ENCODE assay signal across 2 cellular contexts in the genomic region with DNA sequence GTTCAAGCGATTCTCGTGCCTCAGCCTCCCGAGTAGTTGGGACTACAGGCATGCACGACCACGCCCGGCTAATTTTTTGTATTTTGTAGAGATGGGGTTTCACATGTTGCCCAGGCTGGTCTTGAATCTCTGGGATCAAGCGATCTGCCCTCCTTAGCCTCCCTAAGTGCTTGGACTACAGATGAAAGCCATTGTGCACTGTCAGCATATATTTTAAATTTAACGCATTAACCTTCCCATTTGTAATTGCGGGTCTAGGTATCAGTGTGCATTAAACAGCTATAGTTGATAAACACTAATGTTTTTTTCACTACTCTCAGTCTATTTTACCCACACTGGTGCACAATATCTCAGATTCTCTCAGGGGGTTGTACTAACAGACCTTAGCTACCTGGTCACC.
TF ChIP-seq lines count a peak whose summit lies in the region.

No MANE protein-coding gene starts in this region.

TF ChIP-seq in HepG2, 621 proteins besides CTCF, POLR2A, EP300 and RAD21 (continues in another document):
- TF ChIP-seq, protein P1, sequence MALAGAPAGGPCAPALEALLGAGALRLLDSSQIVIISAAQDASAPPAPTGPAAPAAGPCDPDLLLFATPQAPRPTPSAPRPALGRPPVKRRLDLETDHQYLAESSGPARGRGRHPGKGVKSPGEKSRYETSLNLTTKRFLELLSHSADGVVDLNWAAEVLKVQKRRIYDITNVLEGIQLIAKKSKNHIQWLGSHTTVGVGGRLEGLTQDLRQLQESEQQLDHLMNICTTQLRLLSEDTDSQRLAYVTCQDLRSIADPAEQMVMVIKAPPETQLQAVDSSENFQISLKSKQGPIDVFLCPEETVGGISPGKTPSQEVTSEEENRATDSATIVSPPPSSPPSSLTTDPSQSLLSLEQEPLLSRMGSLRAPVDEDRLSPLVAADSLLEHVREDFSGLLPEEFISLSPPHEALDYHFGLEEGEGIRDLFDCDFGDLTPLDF (CRISPR knock-in tag; IDR thresholded peaks at IDR 0.05), result no peak
- peak; percentile 87 to 95 for TF ChIP-seq MAFK (conservative IDR thresholded peaks at IDR 0.05 in 1 of 2, IDR thresholded peaks at IDR 0.05 in 1 of 2; ENCODE audit: low read length in 2 of 2)
- no peak for TF ChIP-seq CREM (IDR thresholded peaks at IDR 0.05)
- no peak for TF ChIP-seq CREM (CRISPR knock-in tag; IDR thresholded peaks at IDR 0.05)
- TF ChIP-seq, protein P2, sequence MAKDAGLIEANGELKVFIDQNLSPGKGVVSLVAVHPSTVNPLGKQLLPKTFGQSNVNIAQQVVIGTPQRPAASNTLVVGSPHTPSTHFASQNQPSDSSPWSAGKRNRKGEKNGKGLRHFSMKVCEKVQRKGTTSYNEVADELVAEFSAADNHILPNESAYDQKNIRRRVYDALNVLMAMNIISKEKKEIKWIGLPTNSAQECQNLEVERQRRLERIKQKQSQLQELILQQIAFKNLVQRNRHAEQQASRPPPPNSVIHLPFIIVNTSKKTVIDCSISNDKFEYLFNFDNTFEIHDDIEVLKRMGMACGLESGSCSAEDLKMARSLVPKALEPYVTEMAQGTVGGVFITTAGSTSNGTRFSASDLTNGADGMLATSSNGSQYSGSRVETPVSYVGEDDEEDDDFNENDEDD (CRISPR knock-in tag; IDR thresholded peaks at IDR 0.05; ENCODE audit: borderline replicate concordance), result no peak
- no peak for TF ChIP-seq ZSCAN22 (CRISPR knock-in tag; IDR thresholded peaks at IDR 0.05)
- TF ChIP-seq ZBTB21 (CRISPR knock-in tag; IDR thresholded peaks at IDR 0.05), result no peak
- TF ChIP-seq NBN (conservative IDR thresholded peaks at IDR 0.05), result no peak
- no peak for TF ChIP-seq THAP9 (CRISPR knock-in tag; IDR thresholded peaks at IDR 0.05; ENCODE audit: borderline replicate concordance)
- TF ChIP-seq, protein P3, sequence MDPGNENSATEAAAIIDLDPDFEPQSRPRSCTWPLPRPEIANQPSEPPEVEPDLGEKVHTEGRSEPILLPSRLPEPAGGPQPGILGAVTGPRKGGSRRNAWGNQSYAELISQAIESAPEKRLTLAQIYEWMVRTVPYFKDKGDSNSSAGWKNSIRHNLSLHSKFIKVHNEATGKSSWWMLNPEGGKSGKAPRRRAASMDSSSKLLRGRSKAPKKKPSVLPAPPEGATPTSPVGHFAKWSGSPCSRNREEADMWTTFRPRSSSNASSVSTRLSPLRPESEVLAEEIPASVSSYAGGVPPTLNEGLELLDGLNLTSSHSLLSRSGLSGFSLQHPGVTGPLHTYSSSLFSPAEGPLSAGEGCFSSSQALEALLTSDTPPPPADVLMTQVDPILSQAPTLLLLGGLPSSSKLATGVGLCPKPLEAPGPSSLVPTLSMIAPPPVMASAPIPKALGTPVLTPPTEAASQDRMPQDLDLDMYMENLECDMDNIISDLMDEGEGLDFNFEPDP (CRISPR knock-in tag; conservative IDR thresholded peaks at IDR 0.05), result no peak
- no peak for TF ChIP-seq ZNF660 (CRISPR knock-in tag; IDR thresholded peaks at IDR 0.05; ENCODE audit: borderline replicate concordance, low read depth)
- no peak for TF ChIP-seq MIER3 (CRISPR knock-in tag; IDR thresholded peaks at IDR 0.05; ENCODE audit: borderline replicate concordance)
- TF ChIP-seq PAX8 (CRISPR knock-in tag; IDR thresholded peaks at IDR 0.05; ENCODE audit: borderline replicate concordance), result no peak
- no peak for TF ChIP-seq HIVEP1 (CRISPR knock-in tag; IDR thresholded peaks at IDR 0.05)
- peak; percentile 92 for TF ChIP-seq MAFF (IDR thresholded peaks at IDR 0.05; ENCODE audit: low read depth, low read length)
- no peak for TF ChIP-seq ZNF687 (CRISPR knock-in tag; IDR thresholded peaks at IDR 0.05)
- TF ChIP-seq SP4 (CRISPR knock-in tag; IDR thresholded peaks at IDR 0.05), result no peak

TF ChIP-seq in K562, 482 proteins besides CTCF, POLR2A, EP300 and RAD21 (continued from another document):
- no peak for TF ChIP-seq TAF9B (IDR thresholded peaks at IDR 0.05; ENCODE audit: partially characterized antibody)
- peak; percentile 49; the same call in 1 of the 2 replicates for TF ChIP-seq ZNF316 (IDR thresholded peaks at IDR 0.05)
- TF ChIP-seq, protein P4, sequence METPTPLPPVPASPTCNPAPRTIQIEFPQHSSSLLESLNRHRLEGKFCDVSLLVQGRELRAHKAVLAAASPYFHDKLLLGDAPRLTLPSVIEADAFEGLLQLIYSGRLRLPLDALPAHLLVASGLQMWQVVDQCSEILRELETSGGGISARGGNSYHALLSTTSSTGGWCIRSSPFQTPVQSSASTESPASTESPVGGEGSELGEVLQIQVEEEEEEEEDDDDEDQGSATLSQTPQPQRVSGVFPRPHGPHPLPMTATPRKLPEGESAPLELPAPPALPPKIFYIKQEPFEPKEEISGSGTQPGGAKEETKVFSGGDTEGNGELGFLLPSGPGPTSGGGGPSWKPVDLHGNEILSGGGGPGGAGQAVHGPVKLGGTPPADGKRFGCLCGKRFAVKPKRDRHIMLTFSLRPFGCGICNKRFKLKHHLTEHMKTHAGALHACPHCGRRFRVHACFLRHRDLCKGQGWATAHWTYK (CRISPR knock-in tag; IDR thresholded peaks at IDR 0.05), result no peak
- TF ChIP-seq NFATC3 (IDR thresholded peaks at IDR 0.05), result no peak
- no peak for TF ChIP-seq YY1 (IDR thresholded peaks at IDR 0.05; ENCODE audit: borderline replicate concordance in 1 of 3, control insufficient read depth in 1 of 3, extremely low read depth in 1 of 3, insufficient read depth in 3 of 3, insufficient read length in 1 of 3, insufficient replicate concordance in 2 of 3, low read depth in 1 of 3, low read length in 2 of 3)
- no peak for TF ChIP-seq MYBL2 (IDR thresholded peaks at IDR 0.05; ENCODE audit: low read depth)
- TF ChIP-seq MYBL2 (CRISPR knock-in tag; IDR thresholded peaks at IDR 0.05; ENCODE audit: borderline replicate concordance), result no peak
- TF ChIP-seq VEZF1 (CRISPR knock-in tag; IDR thresholded peaks at IDR 0.05), result no peak
- no peak for TF ChIP-seq RAD51 (IDR thresholded peaks at IDR 0.05; ENCODE audit: borderline replicate concordance, low read depth)
- TF ChIP-seq MAFK (IDR thresholded peaks at IDR 0.05; ENCODE audit: low read length), result peak; percentile 82
- TF ChIP-seq SRSF1 (IDR thresholded peaks at IDR 0.05; ENCODE audit: low read depth, low read length), result no peak
- TF ChIP-seq MAFF (IDR thresholded peaks at IDR 0.05; ENCODE audit: low read length), result peak; percentile 71
- no peak for TF ChIP-seq SNIP1 (IDR thresholded peaks at IDR 0.05; ENCODE audit: low read depth)
- no peak for TF ChIP-seq ZNF830 (CRISPR knock-in tag; IDR thresholded peaks at IDR 0.05)
- no peak for TF ChIP-seq GABPA (tag; conservative IDR thresholded peaks at IDR 0.05; ENCODE audit: low read depth)
- no peak for TF ChIP-seq ZNF324 (CRISPR knock-in tag; IDR thresholded peaks at IDR 0.05)
- no peak for TF ChIP-seq ZNF146 (CRISPR knock-in tag; IDR thresholded peaks at IDR 0.05; ENCODE audit: unreplicated experiment)
- TF ChIP-seq MEF2A (IDR thresholded peaks at IDR 0.05; ENCODE audit: control insufficient read depth, low read depth, low read length), result no peak
- no peak for TF ChIP-seq ZNF77 (CRISPR knock-in tag; IDR thresholded peaks at IDR 0.05)
- TF ChIP-seq HDAC2 (IDR thresholded peaks at IDR 0.05), result no peak
